Comparison of ENCODE assay signal across 1 cellular context in genomic region chr20:54133434-54134427, GRCh38.
A peak's percentile ranks its signal among the peaks of the same experiment; 100 is the strongest.
TF ChIP-seq lines count a peak whose summit lies in the region.

No MANE protein-coding gene starts in this region.

TF ChIP-seq in HepG2, 621 proteins besides CTCF, POLR2A, EP300 and RAD21 (continued from another document and continues in another):
- TF ChIP-seq THAP8 (CRISPR knock-in tag; IDR thresholded peaks at IDR 0.05; ENCODE audit: borderline replicate concordance) (no peak), CERS6 (CRISPR knock-in tag; IDR thresholded peaks at IDR 0.05) (no peak), ZNF232 (CRISPR knock-in tag; IDR thresholded peaks at IDR 0.05; ENCODE audit: borderline replicate concordance) (peak; percentile 82; the same call in 1 of the 2 replicates), FOXO1 (CRISPR knock-in tag; IDR thresholded peaks at IDR 0.05) (peak; percentile 50), SAP130 (CRISPR knock-in tag; IDR thresholded peaks at IDR 0.05; ENCODE audit: low read depth) (peak; percentile 78), NFYC (CRISPR knock-in tag; IDR thresholded peaks at IDR 0.05) (peak; percentile 57), ZNF441 (CRISPR knock-in tag; IDR thresholded peaks at IDR 0.05; ENCODE audit: borderline replicate concordance) (peak; percentile 19; the same call in 1 of the 2 replicates), HIVEP1 (CRISPR knock-in tag; IDR thresholded peaks at IDR 0.05) (no peak), SALL1 (CRISPR knock-in tag; IDR thresholded peaks at IDR 0.05) (peak; percentile 52), STAG1 (CRISPR knock-in tag; IDR thresholded peaks at IDR 0.05) (peak; percentile 47), HHEX (CRISPR knock-in tag; IDR thresholded peaks at IDR 0.05) (no peak), KAT7 (CRISPR knock-in tag; IDR thresholded peaks at IDR 0.05; ENCODE audit: borderline replicate concordance) (no peak), NFE2 (CRISPR knock-in tag; IDR thresholded peaks at IDR 0.05) (peak; percentile 92), ARNTL (CRISPR knock-in tag; IDR thresholded peaks at IDR 0.05) (no peak), ZNF792 (CRISPR knock-in tag; IDR thresholded peaks at IDR 0.05) (0 out of 2 replicates have a peak, but pooled peaks have one; percentile 48), ZNF878 (CRISPR knock-in tag; IDR thresholded peaks at IDR 0.05) (peak; percentile 68; the same call in 1 of the 2 replicates), NFE2L2 (IDR thresholded peaks at IDR 0.05; ENCODE audit: low read length) (peak; percentile 87; the same call in 1 of the 2 replicates), THYN1 (CRISPR knock-in tag; IDR thresholded peaks at IDR 0.05; ENCODE audit: borderline replicate concordance, low read depth) (peak; percentile 68; the same call in 1 of the 2 replicates), FOXP1 (IDR thresholded peaks at IDR 0.05) (no peak), FOXP1 (CRISPR knock-in tag; IDR thresholded peaks at IDR 0.05) (peak; percentile 84), E2F1 (CRISPR knock-in tag; IDR thresholded peaks at IDR 0.05) (peak; percentile 39; the same call in 1 of the 2 replicates), MAX (IDR thresholded peaks at IDR 0.05) (peak; percentile 24; the same call in 1 of the 2 replicates), ZNF850 (CRISPR knock-in tag; conservative IDR thresholded peaks at IDR 0.05) (no peak), ZNF343 (CRISPR knock-in tag; IDR thresholded peaks at IDR 0.05) (no peak), HDAC2 (CRISPR knock-in tag; IDR thresholded peaks at IDR 0.05) (peak; percentile 83), ZGPAT (CRISPR knock-in tag; IDR thresholded peaks at IDR 0.05) (peak; percentile 15; the same call in 1 of the 2 replicates), SMAD9 (CRISPR knock-in tag; IDR thresholded peaks at IDR 0.05) (no peak; the same call in 1 of the 2 replicates), ZBTB40 (IDR thresholded peaks at IDR 0.05) (no peak), ZBTB40 (CRISPR knock-in tag; IDR thresholded peaks at IDR 0.05) (peak; percentile 26; the same call in 1 of the 2 replicates), MAFK (conservative IDR thresholded peaks at IDR 0.05 in 1 of 2, IDR thresholded peaks at IDR 0.05 in 1 of 2; ENCODE audit: low read length in 2 of 2) (peak; percentile 67 to 79), MIER3 (CRISPR knock-in tag; IDR thresholded peaks at IDR 0.05; ENCODE audit: borderline replicate concordance) (peak; percentile 85; the same call in 1 of the 2 replicates), KDM6A (CRISPR knock-in tag; IDR thresholded peaks at IDR 0.05; ENCODE audit: low read depth) (peak; percentile 71), YY1 (IDR thresholded peaks at IDR 0.05; ENCODE audit: insufficient read depth, insufficient replicate concordance, low read depth, low read length) (peak; percentile 56), WIZ (CRISPR knock-in tag; IDR thresholded peaks at IDR 0.05) (0 out of 2 replicates have a peak, but pooled peaks have one; percentile 10), THAP9 (CRISPR knock-in tag; IDR thresholded peaks at IDR 0.05; ENCODE audit: borderline replicate concordance) (no peak), TAF1 (CRISPR knock-in tag; IDR thresholded peaks at IDR 0.05) (peak; percentile 77), ZNF30 (CRISPR knock-in tag; IDR thresholded peaks at IDR 0.05) (no peak), KMT2A (CRISPR knock-in tag; IDR thresholded peaks at IDR 0.05) (peak; percentile 44; the same call in 1 of the 2 replicates), DNMT3B (CRISPR knock-in tag; conservative IDR thresholded peaks at IDR 0.05) (0 out of 2 replicates have a peak, but pooled peaks have one; percentile 60), RXRA (CRISPR knock-in tag; IDR thresholded peaks at IDR 0.05) (peak; percentile 50; the same call in 1 of the 2 replicates)
- TF ChIP-seq, protein P1, sequence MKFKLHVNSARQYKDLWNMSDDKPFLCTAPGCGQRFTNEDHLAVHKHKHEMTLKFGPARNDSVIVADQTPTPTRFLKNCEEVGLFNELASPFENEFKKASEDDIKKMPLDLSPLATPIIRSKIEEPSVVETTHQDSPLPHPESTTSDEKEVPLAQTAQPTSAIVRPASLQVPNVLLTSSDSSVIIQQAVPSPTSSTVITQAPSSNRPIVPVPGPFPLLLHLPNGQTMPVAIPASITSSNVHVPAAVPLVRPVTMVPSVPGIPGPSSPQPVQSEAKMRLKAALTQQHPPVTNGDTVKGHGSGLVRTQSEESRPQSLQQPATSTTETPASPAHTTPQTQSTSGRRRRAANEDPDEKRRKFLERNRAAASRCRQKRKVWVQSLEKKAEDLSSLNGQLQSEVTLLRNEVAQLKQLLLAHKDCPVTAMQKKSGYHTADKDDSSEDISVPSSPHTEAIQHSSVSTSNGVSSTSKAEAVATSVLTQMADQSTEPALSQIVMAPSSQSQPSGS (CRISPR knock-in tag; IDR thresholded peaks at IDR 0.05): peak; percentile 79
- TF ChIP-seq, protein P2, sequence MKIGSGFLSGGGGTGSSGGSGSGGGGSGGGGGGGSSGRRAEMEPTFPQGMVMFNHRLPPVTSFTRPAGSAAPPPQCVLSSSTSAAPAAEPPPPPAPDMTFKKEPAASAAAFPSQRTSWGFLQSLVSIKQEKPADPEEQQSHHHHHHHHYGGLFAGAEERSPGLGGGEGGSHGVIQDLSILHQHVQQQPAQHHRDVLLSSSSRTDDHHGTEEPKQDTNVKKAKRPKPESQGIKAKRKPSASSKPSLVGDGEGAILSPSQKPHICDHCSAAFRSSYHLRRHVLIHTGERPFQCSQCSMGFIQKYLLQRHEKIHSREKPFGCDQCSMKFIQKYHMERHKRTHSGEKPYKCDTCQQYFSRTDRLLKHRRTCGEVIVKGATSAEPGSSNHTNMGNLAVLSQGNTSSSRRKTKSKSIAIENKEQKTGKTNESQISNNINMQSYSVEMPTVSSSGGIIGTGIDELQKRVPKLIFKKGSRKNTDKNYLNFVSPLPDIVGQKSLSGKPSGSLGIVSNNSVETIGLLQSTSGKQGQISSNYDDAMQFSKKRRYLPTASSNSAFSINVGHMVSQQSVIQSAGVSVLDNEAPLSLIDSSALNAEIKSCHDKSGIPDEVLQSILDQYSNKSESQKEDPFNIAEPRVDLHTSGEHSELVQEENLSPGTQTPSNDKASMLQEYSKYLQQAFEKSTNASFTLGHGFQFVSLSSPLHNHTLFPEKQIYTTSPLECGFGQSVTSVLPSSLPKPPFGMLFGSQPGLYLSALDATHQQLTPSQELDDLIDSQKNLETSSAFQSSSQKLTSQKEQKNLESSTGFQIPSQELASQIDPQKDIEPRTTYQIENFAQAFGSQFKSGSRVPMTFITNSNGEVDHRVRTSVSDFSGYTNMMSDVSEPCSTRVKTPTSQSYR (CRISPR knock-in tag; IDR thresholded peaks at IDR 0.05; ENCODE audit: borderline replicate concordance): peak; percentile 25; the same call in 1 of the 2 replicates
